Comparison of ENCODE assay signal across 23 cellular contexts in genomic region chr11:13166036-13166435, GRCh38.
DNase-seq lines count a peak whose midpoint lies in the region; ATAC-seq, FAIRE-seq and TF ChIP-seq lines count a peak whose summit lies in the region.
"Had no signal": no experiment of that assay in that cellular context is flagged by ENCODE, and none has a peak within 500 bp of the region (broad histone marks: within the 10 kb centered on the region; RNA-seq: fewer than 3 reads in every experiment).

No MANE protein-coding gene starts in this region.

- in situ Hi-C loops in IMR-90 (cut with MboI; ENCODE audit: low sequenced_read_pairs) = no loop called here

- TF ChIP-seq CTCF in AG10803 (conservative IDR thresholded peaks at IDR 0.05; ENCODE audit: low read length) (no peak), IMR-90 (conservative IDR thresholded peaks at IDR 0.05; ENCODE audit: low read depth, low read length) (no peak), astrocyte (IDR thresholded peaks at IDR 0.05; ENCODE audit: insufficient read depth, low read depth, low read length) (no peak)

- H2BK20ac ChIP-seq in IMR-90 (ENCODE audit: low read depth, low read length) = no peak overlapping the region

- H3K18ac ChIP-seq in IMR-90 (ENCODE audit: low read depth, low read length) = no peak overlapping the region

- H2AFZ ChIP-seq in IMR-90 (replicated peaks; ENCODE audit: low read length, poor library complexity) = no peak overlapping the region
- H2AFZ ChIP-seq in astrocyte (ENCODE audit: low read depth, low read length) = no peak overlapping the region
- H2AFZ ChIP-seq: GM23338 had no signal

- no peak overlapping the region for H3K14ac ChIP-seq in IMR-90 (replicated peaks; ENCODE audit: low read depth, low read length)

- no peaks in the 10 kb centered on the region for H4K20me1 ChIP-seq in IMR-90 (ENCODE audit: insufficient read depth, low read length)
- no peaks in the 10 kb centered on the region for H4K20me1 ChIP-seq in astrocyte (ENCODE audit: insufficient read depth, low read length)

- no peak overlapping the region for H2BK120ac ChIP-seq in IMR-90 (ENCODE audit: low read depth, low read length)

- peaks cover 4% of the 10 kb centered on the region for H3K4me1 Mint-ChIP-seq in astrocyte (ENCODE audit: low read depth, unreplicated experiment)
- H3K4me1 Mint-ChIP-seq: CD4-positive, CD25-positive, alpha-beta regulatory T cell; CD8-positive, alpha-beta memory T cell; GM23338 had no signal

- H3K27me3 ChIP-seq in IMR-90 (ENCODE audit: control insufficient read depth, insufficient read depth, low read length) = peaks cover 14% of the 10 kb centered on the region
- peaks cover under 1% of the 10 kb centered on the region for H3K27me3 ChIP-seq in astrocyte (ENCODE audit: insufficient read depth, low read length)
- no peaks in the 10 kb centered on the region for H3K27me3 ChIP-seq in H7 (ENCODE audit: control insufficient read depth, insufficient read depth, low read length)
- H3K27me3 ChIP-seq: BE2C had no signal

- peaks cover 5% of the 10 kb centered on the region; the same call in 1 of the 2 replicates for H3K9me1 ChIP-seq in IMR-90 (ENCODE audit: insufficient read depth, low read length)

- no peak for FAIRE-seq in astrocyte (lab: Jason Lieb, UNC)
- FAIRE-seq: GM12891, GM19239, HepG2 had no signal

- H3K27me3 Mint-ChIP-seq in astrocyte (ENCODE audit: low read depth, unreplicated experiment) = peaks cover 3% of the 10 kb centered on the region

- no peaks in the 10 kb centered on the region for H3K36me3 ChIP-seq in IMR-90 (ENCODE audit: control insufficient read depth, insufficient read depth, low read length)
- H3K36me3 ChIP-seq in astrocyte (ENCODE audit: insufficient read depth, low read length) = no peaks in the 10 kb centered on the region
- no peaks in the 10 kb centered on the region for H3K36me3 ChIP-seq in H7 (replicated peaks; ENCODE audit: control insufficient read depth, insufficient read depth, low read length)
- H3K36me3 ChIP-seq: BE2C had no signal

- no peak overlapping the region for H4K8ac ChIP-seq in IMR-90 (ENCODE audit: low read depth in 2 of 2, low read length in 2 of 2)

- H3K79me1 ChIP-seq in IMR-90 (ENCODE audit: low read depth in 1 of 2, low read length in 2 of 2) = no peaks in the 10 kb centered on the region

- 100% methylated on average over 1 of the region's 1 CpG; no CpG with 5 or more reads in 1 of the 2 experiments for WGBS in IMR-90 (ENCODE audit: extremely low coverage in 2 of 2, insufficient read length in 1 of 2), 2 experiments

- H2BK5ac ChIP-seq in IMR-90 (ENCODE audit: low read depth, low read length, poor library complexity, severe bottlenecking) = no peak overlapping the region

- H3K4me1 ChIP-seq in IMR-90 (ENCODE audit: control insufficient read depth, insufficient read depth, low read length) (0 out of 2 replicates have a peak, but pooled peaks cover 2% of the 10 kb centered on the region), astrocyte (ENCODE audit: insufficient read depth, low read length) (peaks cover 8% of the 10 kb centered on the region)
- H3K4me1 ChIP-seq: BE2C had no signal

- no peak overlapping the region for H3K4me2 ChIP-seq in IMR-90 (ENCODE audit: low read depth, low read length)
- no peak overlapping the region for H3K4me2 ChIP-seq in astrocyte (ENCODE audit: low read length)
- H3K4me2 ChIP-seq: GM23338 had no signal

- CTCF ChIA-PET in IMR-90 (lab: Yijun Ruan, JAX) = no interaction called here

- H3K79me2 ChIP-seq in astrocyte (ENCODE audit: insufficient read depth, low read length) = no peaks in the 10 kb centered on the region

- dilution Hi-C loops in IMR-90 (cut with HindIII; ENCODE audit: low sequenced_read_pairs, unreplicated experiment) = loop anchor here (25.0 kb wide), 1 partner anchor 204 kb away; no protein-coding TSS in a partner anchor

- H3K27ac ChIP-seq in IMR-90 (ENCODE audit: insufficient read depth, low read length) = no peak overlapping the region
- H3K27ac ChIP-seq in astrocyte (ENCODE audit: low read depth, low read length) = no peak overlapping the region
- no peak overlapping the region for H3K27ac ChIP-seq in substantia nigra (ENCODE audit: low read depth, low read length, poor library complexity, severe bottlenecking)
- H3K27ac ChIP-seq: 22Rv1 had no signal

- H4K91ac ChIP-seq in IMR-90 (ENCODE audit: insufficient read depth, low read depth, low read length) = no peak overlapping the region

- H2AK5ac ChIP-seq in IMR-90 (ENCODE audit: low read depth, low read length) = no peak overlapping the region

- TF ChIP-seq POLR2A in IMR-90 (IDR thresholded peaks at IDR 0.05; ENCODE audit: low read depth, low read length) = no peak

- no peak overlapping the region for H3K23ac ChIP-seq in IMR-90 (ENCODE audit: low read depth, low read length)

- DNase-seq in AG10803 (ENCODE audit: low read depth) = peak; percentile 52
- peak; percentile 29 for DNase-seq in IMR-90
- peak; percentile 47 for DNase-seq in astrocyte (ENCODE audit: low read depth)
- DNase-seq in fibroblast of peridontal ligament (ENCODE audit: extremely low read depth) = peak; percentile 24
- no peak for DNase-seq in MV-4-11 (lab: John Stamatoyannopoulos, UW)
- no peak for DNase-seq in substantia nigra (lab: John Stamatoyannopoulos, UW)
- no peak for DNase-seq in AG08396 (ENCODE audit: low spot score)
- DNase-seq in H7 = no peak
- DNase-seq: BE2C; C1 segment of cervical spinal cord; CD4-positive, CD25-positive, alpha-beta regulatory T cell; CD8-positive, alpha-beta memory T cell; COR-L47; DMS 273 treated with DMSO at 0.1 percent for 48 hours; DMS53; DND-41; EL; H9 had no signal

- no peak overlapping the region for H2BK15ac ChIP-seq in IMR-90 (ENCODE audit: low read depth, low read length)

- H3K9me3 Mint-ChIP-seq in astrocyte (ENCODE audit: unreplicated experiment) = no peaks in the 10 kb centered on the region
- H3K9me3 Mint-ChIP-seq: CD4-positive, CD25-positive, alpha-beta regulatory T cell; CD8-positive, alpha-beta memory T cell; GM23338; H9 had no signal

- no peak overlapping the region for H2AK9ac ChIP-seq in IMR-90 (replicated peaks; ENCODE audit: low read depth, low read length, poor library complexity)

- H3K4me3 ChIP-seq in AG10803 (ENCODE audit: low read length) (no peak overlapping the region), IMR-90 (ENCODE audit: insufficient read depth, low read depth, low read length) (no peak overlapping the region), astrocyte (ENCODE audit: insufficient read depth, low read depth, low read length) (no peak overlapping the region), H7 (ENCODE audit: insufficient read depth, low read depth, low read length) (no peak overlapping the region)
- H3K4me3 ChIP-seq: GM23338 had no signal

- H3K9ac ChIP-seq in IMR-90 (ENCODE audit: low read depth, low read length) (no peak overlapping the region), astrocyte (ENCODE audit: low read length) (no peak overlapping the region)

- BruUV-seq in IMR-90 (replicated peaks; lab: Mats Ljungman, UMichigan) = no TSS peak

- no peak for ATAC-seq in IMR-90 (ENCODE audit: low read depth)
- ATAC-seq: GM23338, HepG2 had no signal

- TF ChIP-seq RAD21 in IMR-90 (IDR thresholded peaks at IDR 0.05; ENCODE audit: low read length) = no peak

- H3K4me3 Mint-ChIP-seq in astrocyte (ENCODE audit: unreplicated experiment) = no peak overlapping the region
- H3K4me3 Mint-ChIP-seq: CD4-positive, CD25-positive, alpha-beta regulatory T cell; CD8-positive, alpha-beta memory T cell; GM23338; H9 had no signal

- no peak overlapping the region for H3K56ac ChIP-seq in IMR-90 (ENCODE audit: extremely low read depth, insufficient read depth, low read length)

- H3K9me3 ChIP-seq in IMR-90 (ENCODE audit: control insufficient read depth, insufficient read depth, low read length) = no peaks in the 10 kb centered on the region
- H3K9me3 ChIP-seq in astrocyte (ENCODE audit: insufficient read depth, low read depth, low read length) = no peaks in the 10 kb centered on the region
- H3K9me3 ChIP-seq: BE2C had no signal

- no peak overlapping the region for H3K4ac ChIP-seq in IMR-90 (ENCODE audit: low read depth, low read length)

- H3K27ac Mint-ChIP-seq in astrocyte (ENCODE audit: unreplicated experiment) = no peak overlapping the region
- H3K27ac Mint-ChIP-seq: CD4-positive, CD25-positive, alpha-beta regulatory T cell; CD8-positive, alpha-beta memory T cell; GM23338; H9 had no signal

- H3K36me3 Mint-ChIP-seq in astrocyte (ENCODE audit: low read depth, unreplicated experiment) = no peaks in the 10 kb centered on the region
- H3K36me3 Mint-ChIP-seq: CD4-positive, CD25-positive, alpha-beta regulatory T cell; CD8-positive, alpha-beta memory T cell had no signal

- intact Hi-C loops in IMR-90 (cut with micrococcal nuclease) = no loop called here

- POLR2A ChIA-PET in IMR-90 (lab: Charles Lee; ENCODE audit: unreplicated experiment) = no interaction called here

- no peak overlapping the region for H4K5ac ChIP-seq in IMR-90 (ENCODE audit: low read depth, low read length)

TF ChIP-seq in IMR-90, 13 proteins besides CTCF, POLR2A, EP300 and RAD21:
- no peak for TF ChIP-seq NFE2L2 (IDR thresholded peaks at IDR 0.05; ENCODE audit: low read depth, low read length)
- TF ChIP-seq RCOR1 (IDR thresholded peaks at IDR 0.05; ENCODE audit: insufficient replicate concordance, low read length) = no peak
- TF ChIP-seq ELK1 (IDR thresholded peaks at IDR 0.05; ENCODE audit: borderline replicate concordance, low read depth, low read length) = no peak
- TF ChIP-seq MAFK (IDR thresholded peaks at IDR 0.05; ENCODE audit: low read depth, low read length) = no peak
- no peak for TF ChIP-seq RFX5 (IDR thresholded peaks at IDR 0.05; ENCODE audit: low read depth, low read length)
- TF ChIP-seq BHLHE40 (IDR thresholded peaks at IDR 0.05; ENCODE audit: low read depth, low read length) = no peak
- no peak for TF ChIP-seq CHD1 (IDR thresholded peaks at IDR 0.05; ENCODE audit: low read depth, low read length)
- no peak for TF ChIP-seq FOS (IDR thresholded peaks at IDR 0.05; ENCODE audit: low read depth, low read length)
- no peak for TF ChIP-seq MXI1 (IDR thresholded peaks at IDR 0.05; ENCODE audit: borderline replicate concordance, low read depth, low read length)
- no peak for TF ChIP-seq SMC3 (IDR thresholded peaks at IDR 0.05; ENCODE audit: low read depth, low read length)
TF ChIP-seq in IMR-90: peak in this region for 0.

Comparison
In these comparisons a context has a peak if more than half of its experiments do, and no peak if none do; other contexts are left out.
1. DNase-seq: peak in AG10803 (single experiment), IMR-90 (single experiment), astrocyte (single experiment) and fibroblast of peridontal ligament (single experiment); none in MV-4-11 (single experiment), substantia nigra (0 of 49), AG08396 (single experiment) and H7 (single experiment).